Comparison of ENCODE assay signal across 8 cellular contexts in genomic region chr17:58352843-58353719, GRCh38. TPM values are rescaled to one million over a fixed set of nuclear protein-coding genes. Genes with fewer than 3 reads are reported as not detected.
DNase-seq lines count a peak whose midpoint lies in the region; ATAC-seq and TF ChIP-seq lines count a peak whose summit lies in the region.

No MANE protein-coding gene starts in this region.

- H3K4me1 ChIP-seq in body of pancreas (peaks cover 18% of the 10 kb centered on the region), iPS-20b (ENCODE audit: insufficient read depth, low read length) (peaks cover 9% of the 10 kb centered on the region)

- H3K36me3 ChIP-seq in body of pancreas (replicated peaks in 1 of 2; ENCODE audit: insufficient read depth in 1 of 2, low read depth in 2 of 2) (peaks cover 13% of the 10 kb centered on the region in 2 donors), iPS-20b (ENCODE audit: insufficient read depth, low read depth, low read length) (peaks cover 24% of the 10 kb centered on the region)

- intact Hi-C loops in body of pancreas (cut with DNase I): no loop called here

- H3K9me3 ChIP-seq in body of pancreas: no peaks in the 10 kb centered on the region
- H3K9me3 ChIP-seq in iPS-20b (ENCODE audit: insufficient read depth, low read depth, low read length): no peaks in the 10 kb centered on the region

- CTCF ChIA-PET in activated CD4-positive, alpha-beta T cell treated with anti-CD3 and anti-CD28 coated beads, Interleukin-2, amount 10 ng/mL, durations not matched to agents 7 days and 5 days (lab: Charles Lee): interaction anchor here (0.6 to 3.8 kb wide), 11 partner anchors 8 to 129 kb away, joined by 3 to 26 read pairs (median 5); partner anchors contain the start of genes RNF43 and TSPOAP1

- H3K4me3 Mint-ChIP-seq in activated CD4-positive, alpha-beta T cell treated with anti-CD3 and anti-CD28 coated beads, Interleukin-2, amount 10 ng/mL, durations not matched to agents 7 days and 5 days: peak overlapping the region; percentile 95

- no peak for TF ChIP-seq CTCF in body of pancreas (IDR thresholded peaks at IDR 0.05)

- no peaks in the 10 kb centered on the region for H3K9me3 Mint-ChIP-seq in activated CD4-positive, alpha-beta T cell treated with anti-CD3 and anti-CD28 coated beads, Interleukin-2, amount 10 ng/mL, durations not matched to agents 7 days and 5 days

- 17 to 19% methylated on average over 17 of the region's 17 CpGs for WGBS in body of pancreas, 2 donors

- POLR2A ChIA-PET in activated CD4-positive, alpha-beta T cell treated with anti-CD3 and anti-CD28 coated beads, Interleukin-2, amount 10 ng/mL, durations not matched to agents 7 days and 5 days (lab: Charles Lee): interaction anchor here (0.6 to 3.8 kb wide), 9 partner anchors 9 to 83 kb away, joined by 3 to 66 read pairs (median 16); partner anchors contain the start of gene RNF43

- peak overlapping the region; percentile 82 to 91 (median 86) for H3K27ac ChIP-seq in body of pancreas
- peak overlapping the region; percentile 41 for H3K27ac ChIP-seq in iPS-20b (ENCODE audit: low read length)
- H3K27ac ChIP-seq in skin epidermis: peak overlapping the region; percentile 64 to 97 (median 93)

- H3K27me3 Mint-ChIP-seq in activated CD4-positive, alpha-beta T cell treated with anti-CD3 and anti-CD28 coated beads, Interleukin-2, amount 10 ng/mL, durations not matched to agents 7 days and 5 days: no peaks in the 10 kb centered on the region

- peak; percentile 28 for DNase-seq in activated CD4-positive, alpha-beta T cell treated with anti-CD3 and anti-CD28 coated beads, Interleukin-2, amount 10 ng/mL, durations not matched to agents 7 days and 5 days
- no peak for DNase-seq in activated CD4-positive, alpha-beta T cell treated with anti-CD3 and anti-CD28 coated beads, Interleukin-2, amount 50 U/mL, for 4 hours
- DNase-seq in NOMO-1 treated with DMSO at 0.1 percent for 48 hours (lab: John Stamatoyannopoulos, UW; ENCODE audit: unreplicated experiment) (peak; percentile 71), body of pancreas (peak in 3 of 4 donors; percentile 30 to 41 (median 39)), DMS153 (lab: John Stamatoyannopoulos, UW) (no peak)

- H3K4me3 ChIP-seq in body of pancreas (peak overlapping the region; percentile 61 to 87), iPS-20b (ENCODE audit: low read length) (peak overlapping the region; percentile 88), skin epidermis (peak overlapping the region; percentile 74 to 94 (median 88))

- peaks cover 49% of the 10 kb centered on the region for H3K4me1 Mint-ChIP-seq in activated CD4-positive, alpha-beta T cell treated with anti-CD3 and anti-CD28 coated beads, Interleukin-2, amount 10 ng/mL, durations not matched to agents 7 days and 5 days

- H3K27me3 ChIP-seq in body of pancreas (no peaks in the 10 kb centered on the region), iPS-20b (ENCODE audit: insufficient read depth, low read length) (no peaks in the 10 kb centered on the region)

- peaks cover 41% of the 10 kb centered on the region for H3K36me3 Mint-ChIP-seq in activated CD4-positive, alpha-beta T cell treated with anti-CD3 and anti-CD28 coated beads, Interleukin-2, amount 10 ng/mL, durations not matched to agents 7 days and 5 days (ENCODE audit: low read depth)

- H3K9ac ChIP-seq in iPS-20b (ENCODE audit: low read depth, low read length): peak overlapping the region; percentile 93

- peak in 1 of 3 donors; percentile 7 for TF ChIP-seq POLR2A in body of pancreas (IDR thresholded peaks at IDR 0.05)

- peak overlapping the region; percentile 89 for H3K27ac Mint-ChIP-seq in activated CD4-positive, alpha-beta T cell treated with anti-CD3 and anti-CD28 coated beads, Interleukin-2, amount 10 ng/mL, durations not matched to agents 7 days and 5 days

- ATAC-seq in body of pancreas: no peak
- ATAC-seq in GM21529 (IDR thresholded peaks at IDR 0.05; ENCODE audit: unreplicated experiment): no peak

RNA-seq across cellular contexts. Expression of gene SUPT4H1, which starts 1.1 kb away (rescaled TPM):
- total RNA-seq in activated CD4-positive, alpha-beta T cell treated with anti-CD3 and anti-CD28 coated beads, Interleukin-2, amount 10 ng/mL, durations not matched to agents 7 days and 5 days: 10 to 100 TPM; 66.1 to 69.0 TPM
- 10 to 100 TPM; 10.2 to 24.4 TPM for total RNA-seq in body of pancreas

RNA-seq across cellular contexts. Expression of gene TSPOAP1, which starts 24.5 kb away (rescaled TPM):
- total RNA-seq in activated CD4-positive, alpha-beta T cell treated with anti-CD3 and anti-CD28 coated beads, Interleukin-2, amount 10 ng/mL, durations not matched to agents 7 days and 5 days: 10 to 100 TPM; 44.1 to 57.5 TPM
- total RNA-seq in body of pancreas: 10 to 100 TPM; 21.0 to 22.7 TPM

Comparison
In these comparisons a context has a peak if more than half of its experiments do, and no peak if none do; other contexts are left out.
1. DNase-seq: peak in activated CD4-positive, alpha-beta T cell treated with anti-CD3 and anti-CD28 coated beads, Interleukin-2, amount 10 ng/mL, durations not matched to agents 7 days and 5 days (single experiment), NOMO-1 treated with DMSO at 0.1 percent for 48 hours (single experiment) and body of pancreas (3 of 4); none in activated CD4-positive, alpha-beta T cell treated with anti-CD3 and anti-CD28 coated beads, Interleukin-2, amount 50 U/mL, for 4 hours (0 of 2) and DMS153 (single experiment).
2. H3K27ac ChIP-seq: peak in every context shown above with its lines; median percentile 93 in skin epidermis; 86 in body of pancreas; 41 in iPS-20b.
3. Peak in every context shown above with its lines, with median percentiles within 50 percentile points of each other: H3K4me3 ChIP-seq.